In genomic region chr4:186144596-186145569, GRCh38 we compare ENCODE assay signal across 8 cellular contexts. TPM values are rescaled to one million over a fixed set of nuclear protein-coding genes. Genes with fewer than 3 reads are reported as not detected.
DNase-seq lines count a peak whose midpoint lies in the region; ATAC-seq and TF ChIP-seq lines count a peak whose summit lies in the region.

No MANE protein-coding gene starts in this region.

- H3K9me3 ChIP-seq in Caco-2 = no peaks in the 10 kb centered on the region
- H3K9me3 ChIP-seq in HUES48 (ENCODE audit: control insufficient read depth, insufficient read depth, low read length) = no peaks in the 10 kb centered on the region
- H3K9me3 ChIP-seq in neuron (ENCODE audit: low read length) = no peaks in the 10 kb centered on the region

- peak overlapping the region; percentile 38 for H3K4me3 ChIP-seq in Caco-2 (ENCODE audit: low read depth, low read length)
- H3K4me3 ChIP-seq in HUES48 (ENCODE audit: low read depth, low read length) = peak overlapping the region; percentile 70
- peak overlapping the region; percentile 62 for H3K4me3 ChIP-seq in neuron (ENCODE audit: low read length)

- H3K36me3 ChIP-seq in Caco-2 (ENCODE audit: control insufficient read depth, insufficient read depth, low read length) (no peaks in the 10 kb centered on the region), HUES48 (ENCODE audit: control insufficient read depth, insufficient read depth, low read length) (no peaks in the 10 kb centered on the region), neuron (ENCODE audit: insufficient read depth, low read length) (no peaks in the 10 kb centered on the region)

- H3K4me1 Mint-ChIP-seq in Caco-2 (ENCODE audit: low read depth, unreplicated experiment) = peaks cover 7% of the 10 kb centered on the region

- TF ChIP-seq CTCF in Caco-2 (IDR thresholded peaks at IDR 0.05; ENCODE audit: insufficient read depth in 1 of 2, low read depth in 1 of 2, low read length in 1 of 2, severe bottlenecking in 1 of 2, unreplicated experiment in 1 of 2) = no peak

- BruUV-seq in Caco-2 (replicated peaks; lab: Mats Ljungman, UMichigan) = no TSS peak

- intact Hi-C loops in Caco-2 (cut with micrococcal nuclease; ENCODE audit: unreplicated experiment) = loop anchor here (2.0 to 5.0 kb wide), 2 partner anchors 40 to 47 kb away; partner anchors contain the start of genes CYP4V2 and FAM149A

- peak overlapping the region; percentile 89 for H2AFZ ChIP-seq in neuron (ENCODE audit: low read depth, low read length)

- H3K9me3 Mint-ChIP-seq in Caco-2 (ENCODE audit: unreplicated experiment) = no peaks in the 10 kb centered on the region

- peak; percentile 42 for ATAC-seq in GM19467 (IDR thresholded peaks at IDR 0.05; ENCODE audit: unreplicated experiment)

- H3K36me3 Mint-ChIP-seq in Caco-2 (ENCODE audit: insufficient read depth, unreplicated experiment) = no peaks in the 10 kb centered on the region

- no peak overlapping the region for H3K27ac ChIP-seq in HUES48 (ENCODE audit: low read depth, low read length)

- 0 out of 2 replicates have a peak overlapping the region, but pooled peaks have one; percentile 11 for H3K9ac ChIP-seq in HUES48 (ENCODE audit: low read depth, low read length)

- H3K4me3 Mint-ChIP-seq in Caco-2 (ENCODE audit: unreplicated experiment) = peak overlapping the region; percentile 73

- H3K27ac Mint-ChIP-seq in Caco-2 (ENCODE audit: unreplicated experiment) = no peak overlapping the region

- H3K27me3 Mint-ChIP-seq in Caco-2 (ENCODE audit: insufficient read depth, unreplicated experiment) = peaks cover 6% of the 10 kb centered on the region

- H3K4me1 ChIP-seq in Caco-2 = 0 out of 2 replicates have a peak, but pooled peaks cover 4% of the 10 kb centered on the region
- peaks cover 33% of the 10 kb centered on the region for H3K4me1 ChIP-seq in HUES48 (ENCODE audit: control insufficient read depth, insufficient read depth, low read length)
- peaks cover 19% of the 10 kb centered on the region for H3K4me1 ChIP-seq in neuron (ENCODE audit: insufficient read depth, low read length)

- H3K27me3 ChIP-seq in Caco-2 (replicated peaks; ENCODE audit: control insufficient read depth, insufficient read depth, low read length) (no peaks in the 10 kb centered on the region), HUES48 (ENCODE audit: control insufficient read depth, insufficient read depth, low read length) (peaks cover 30% of the 10 kb centered on the region), neuron (ENCODE audit: insufficient read depth, low read length) (peaks cover 2% of the 10 kb centered on the region)

- POLR2A ChIA-PET in Caco-2 (lab: Charles Lee) = interaction anchor here (0.6 kb wide), 3 partner anchors 41 to 361 kb away, joined by 3 read pairs; no protein-coding TSS in a partner anchor

- DNase-seq in Caco-2 = peak; percentile 48 to 60
- peak; percentile 18 for DNase-seq in activated naive CD4-positive, alpha-beta T cell treated with anti-CD3 and anti-CD28 coated beads, Interleukin-2, amount 50 U/mL, for 16 hours
- DNase-seq in globus pallidus (ENCODE audit: low spot score) = peak; percentile 56
- no peak for DNase-seq in NK-92 treated with Interleukin-12 subunit alpha and Interleukin-12 subunit beta, amount 100 ng/mL, for 24 hours (lab: John Stamatoyannopoulos, UW)
- no peak for DNase-seq in DMS53 (lab: John Stamatoyannopoulos, UW)

- CTCF ChIA-PET in Caco-2 (lab: Charles Lee) = interaction anchor here (0.6 kb wide), 2 partner anchors 801 to 971 kb away, joined by 3 to 4 read pairs; no protein-coding TSS in a partner anchor

RNA-seq across cellular contexts. Expression of gene FAM149A, which starts 40.4 kb away (rescaled TPM):
- 5.1 and 6.6 TPM in 2 replicates for total RNA-seq in Caco-2 (2022)

RNA-seq across cellular contexts. Expression of gene CYP4V2, which starts 46.5 kb away (rescaled TPM):
- total RNA-seq in Caco-2 (2022) = 2.1 and 2.7 TPM in 2 replicates

Comparison
In these comparisons a context has a peak if more than half of its experiments do, and no peak if none do; other contexts are left out.
1. DNase-seq: peak in Caco-2 (2 of 2), activated naive CD4-positive, alpha-beta T cell treated with anti-CD3 and anti-CD28 coated beads, Interleukin-2, amount 50 U/mL, for 16 hours (single experiment) and globus pallidus (single experiment); none in NK-92 treated with Interleukin-12 subunit alpha and Interleukin-12 subunit beta, amount 100 ng/mL, for 24 hours (single experiment) and DMS53 (single experiment).
2. Peak in every context shown above with its lines, with median percentiles within 50 percentile points of each other: H3K4me3 ChIP-seq.